13 cellular contexts compared by ENCODE assay signal in genomic region chr12:113237748-113238147, GRCh38. TPM values are rescaled to one million over a fixed set of nuclear protein-coding genes. Genes with fewer than 3 reads are reported as not detected.
DNase-seq lines count a peak whose midpoint lies in the region; ATAC-seq and TF ChIP-seq lines count a peak whose summit lies in the region.
"Had no signal": no experiment of that assay in that cellular context is flagged by ENCODE, and none has a peak within 500 bp of the region (broad histone marks: within the 10 kb centered on the region; RNA-seq: fewer than 3 reads in every experiment).

No MANE protein-coding gene starts in this region.

- DNase-seq in HL-60 (ENCODE audit: low read depth in 1 of 2, low spot score in 1 of 2): peak in 1 of 2 experiments; percentile 19
- peak; percentile 54 for DNase-seq in UCSD-AML1 (lab: John Stamatoyannopoulos, UW; ENCODE audit: unreplicated experiment)
- no peak for DNase-seq in right atrium auricular region (ENCODE audit: low spot score)
- peak; percentile 8 for DNase-seq in stomach
- DNase-seq in T-helper 2 cell treated with Interferon-gamma antibody and Interleukin-4, amounts not matched to agents 5 μg/mL and 100 μg/mL, for 36 hours (ENCODE audit: low spot score): no peak
- DNase-seq in NCI-H2171 (lab: John Stamatoyannopoulos, UW): no peak
- DNase-seq in amniotic stem cell (lab: John Stamatoyannopoulos, UW): no peak
- DNase-seq: activated naive CD4-positive, alpha-beta T cell treated with Interleukin-2 at 50 U/mL for 16 hours; islet precursor cell; MG63; T-helper 17 cell; testis had no signal

- intact Hi-C loops in stomach (cut with DNase I; ENCODE audit: low total_unique reads): no loop called here

- H3K9me3 ChIP-seq in right atrium auricular region (no peaks in the 10 kb centered on the region), stomach (no peaks in the 10 kb centered on the region)
- H3K9me3 ChIP-seq: MG63, testis had no signal

- no peak for TF ChIP-seq EP300 in stomach (IDR thresholded peaks at IDR 0.05)

- H3K4me1 Mint-ChIP-seq in T-helper 2 cell treated with Interferon-gamma antibody and Interleukin-4, amounts not matched to agents 5 μg/mL and 100 μg/mL, for 36 hours (ENCODE audit: low read depth): peaks cover 20% of the 10 kb centered on the region

- no peak overlapping the region for H3K27ac Mint-ChIP-seq in T-helper 2 cell treated with Interferon-gamma antibody and Interleukin-4, amounts not matched to agents 5 μg/mL and 100 μg/mL, for 36 hours
- H3K27ac Mint-ChIP-seq: T-helper 17 cell had no signal

- no peak overlapping the region for H3K4me3 Mint-ChIP-seq in T-helper 2 cell treated with Interferon-gamma antibody and Interleukin-4, amounts not matched to agents 5 μg/mL and 100 μg/mL, for 36 hours
- H3K4me3 Mint-ChIP-seq: T-helper 17 cell had no signal

- peak overlapping the region; percentile 43 for H3K27ac ChIP-seq in HL-60 (replicated peaks)
- peak overlapping the region; percentile 59 to 71 for H3K27ac ChIP-seq in right atrium auricular region
- H3K27ac ChIP-seq in stomach: peak overlapping the region in 2 of 5 donors; percentile 6 to 14
- H3K27ac ChIP-seq: testis had no signal

- H3K27me3 ChIP-seq in HL-60 (ENCODE audit: insufficient read depth, poor library complexity, severe bottlenecking) (no peaks in the 10 kb centered on the region), right atrium auricular region (no peaks in the 10 kb centered on the region), stomach (no peaks in the 10 kb centered on the region)
- H3K27me3 ChIP-seq: MG63, testis had no signal

- no peaks in the 10 kb centered on the region for H3K27me3 Mint-ChIP-seq in T-helper 2 cell treated with Interferon-gamma antibody and Interleukin-4, amounts not matched to agents 5 μg/mL and 100 μg/mL, for 36 hours (ENCODE audit: low read depth)
- H3K27me3 Mint-ChIP-seq: T-helper 17 cell had no signal

- no peaks in the 10 kb centered on the region for H3K9me3 Mint-ChIP-seq in T-helper 2 cell treated with Interferon-gamma antibody and Interleukin-4, amounts not matched to agents 5 μg/mL and 100 μg/mL, for 36 hours

- H3K36me3 ChIP-seq in right atrium auricular region (peaks cover 25% of the 10 kb centered on the region), stomach (peaks cover 11 to 48% (median 40%) of the 10 kb centered on the region in 4 donors)
- H3K36me3 ChIP-seq: MG63 had no signal

- TF ChIP-seq CTCF in HL-60 (IDR thresholded peaks at IDR 0.05; ENCODE audit: insufficient read depth, low read length) (no peak), right atrium auricular region (IDR thresholded peaks at IDR 0.05) (no peak), stomach (IDR thresholded peaks at IDR 0.05) (no peak)

- WGBS in stomach, 5 donors: 65 to 93% (median 68%) methylated on average over 4 of the region's 4 CpGs

- TF ChIP-seq POLR2A in stomach (IDR thresholded peaks at IDR 0.05): no peak

- peaks cover 0 to 90% of the 10 kb centered on the region in 2 donors for H3K4me1 ChIP-seq in right atrium auricular region
- peaks cover 28 to 86% (median 41%) of the 10 kb centered on the region in 4 donors for H3K4me1 ChIP-seq in stomach

- no peak for ATAC-seq in HG03025 (IDR thresholded peaks at IDR 0.05; ENCODE audit: low FRiP score, unreplicated experiment)
- ATAC-seq: T-helper 17 cell had no signal

- no peak overlapping the region for H3K4me3 ChIP-seq in HL-60 (replicated peaks; ENCODE audit: insufficient read depth, low read length)
- no peak overlapping the region for H3K4me3 ChIP-seq in right atrium auricular region
- H3K4me3 ChIP-seq in stomach: no peak overlapping the region
- H3K4me3 ChIP-seq: MG63, testis had no signal

- peaks cover 33% of the 10 kb centered on the region for H3K36me3 Mint-ChIP-seq in T-helper 2 cell treated with Interferon-gamma antibody and Interleukin-4, amounts not matched to agents 5 μg/mL and 100 μg/mL, for 36 hours (ENCODE audit: low read depth)

RNA-seq across cellular contexts. Expression of gene TPCN1, which starts 16.5 kb away (rescaled TPM):
- total RNA-seq in right atrium auricular region (10 to 100 TPM; 57.3 to 58.7 TPM), stomach (10 to 100 TPM; 15.2 to 78.2 (median 48.4) TPM)
- polyA plus RNA-seq in stomach: 10 to 100 TPM in 1 of 3 donors, 1 to 10 TPM in 2; 5.8 to 24.2 (median 6.3) TPM

RNA-seq across cellular contexts. Expression of gene RITA1, which starts 52.2 kb away (rescaled TPM):
- total RNA-seq in right atrium auricular region (10 to 100 TPM; 18.2 to 25.4 TPM), stomach (10 to 100 TPM in 2 of 5 donors, 1 to 10 TPM in 3; 4.1 to 19.2 (median 5.0) TPM)
- polyA plus RNA-seq in stomach: 10 to 100 TPM in 2 of 3 donors, 1 to 10 TPM in 1; 8.4 to 14.3 (median 11.5) TPM

RNA-seq across cellular contexts. Expression of gene DDX54, which starts 52.5 kb away (rescaled TPM):
- total RNA-seq in right atrium auricular region (10 to 100 TPM; 35.1 to 38.0 TPM), stomach (100 to 1,000 TPM in 1 of 5 donors, 10 to 100 TPM in 4; 14.6 to 167 (median 41.7) TPM)
- polyA plus RNA-seq in stomach: 10 to 100 TPM; 28.5 to 64.6 (median 34.1) TPM

Comparison
In these comparisons a context has a peak if more than half of its experiments do, and no peak if none do; other contexts are left out.
1. DNase-seq: peak in UCSD-AML1 (single experiment) and stomach (single experiment); none in right atrium auricular region (single experiment), T-helper 2 cell treated with Interferon-gamma antibody and Interleukin-4, amounts not matched to agents 5 μg/mL and 100 μg/mL, for 36 hours (single experiment), NCI-H2171 (single experiment) and amniotic stem cell (single experiment).